Comparison of ENCODE assay signal across 19 cellular contexts in genomic region chr2:30721241-30721640, GRCh38.
DNase-seq lines count a peak whose midpoint lies in the region; ATAC-seq and TF ChIP-seq lines count a peak whose summit lies in the region.
"Had no signal": no experiment of that assay in that cellular context is flagged by ENCODE, and none has a peak within 500 bp of the region (broad histone marks: within the 10 kb centered on the region; RNA-seq: fewer than 3 reads in every experiment).

No MANE protein-coding gene starts in this region.

- no peak overlapping the region for H3K4me3 Mint-ChIP-seq in H9

- H2BK120ac ChIP-seq in H9 (ENCODE audit: low read depth, low read length, poor library complexity, severe bottlenecking) = no peak overlapping the region

- no peaks in the 10 kb centered on the region for H3K79me2 ChIP-seq in H9 (ENCODE audit: insufficient read depth, low read length)

- H3K4me3 ChIP-seq in colonic mucosa (no peak overlapping the region), lung (no peak overlapping the region)
- H3K4me3 ChIP-seq: SJCRH30 had no signal

- no peak overlapping the region for H2AK5ac ChIP-seq in H9 (ENCODE audit: insufficient read length, low read length)

- H3K9me3 ChIP-seq in H9 (ENCODE audit: control insufficient read depth, low read depth, low read length) (no peaks in the 10 kb centered on the region), colonic mucosa (no peaks in the 10 kb centered on the region), lung (ENCODE audit: control insufficient read depth in 2 of 2, insufficient read depth in 1 of 2, low read length in 1 of 2) (peaks cover 0 to 2% of the 10 kb centered on the region in 2 donors)

- H3K27me3 ChIP-seq in H9 (ENCODE audit: insufficient read depth, low read length) (no peaks in the 10 kb centered on the region), colonic mucosa (no peaks in the 10 kb centered on the region), lung (ENCODE audit: control insufficient read depth, insufficient read depth) (no peaks in the 10 kb centered on the region)

- H3K4me1 Mint-ChIP-seq in H9 = no peaks in the 10 kb centered on the region

- no peak overlapping the region for H3K27ac Mint-ChIP-seq in H9

- H2AFZ ChIP-seq in H9 (ENCODE audit: low read length) = no peak overlapping the region

- H3K18ac ChIP-seq in H9 (ENCODE audit: insufficient read length, low read depth, low read length) = no peak overlapping the region

- no peak overlapping the region for H3K9ac ChIP-seq in H9 (ENCODE audit: extremely low read depth, insufficient read length, low read length)
- no peak overlapping the region for H3K9ac ChIP-seq in colonic mucosa (ENCODE audit: low read depth in 2 of 2, low read length in 2 of 2)

- H2BK12ac ChIP-seq in H9 (ENCODE audit: insufficient read length, low read depth, low read length) = no peak overlapping the region

- no peak overlapping the region for H3K4me2 ChIP-seq in H9 (ENCODE audit: insufficient read depth, insufficient read length, low read length)

- no peak overlapping the region for H3T11ph ChIP-seq in H9 (ENCODE audit: low read length)

- no CpG with 5 or more reads among the region's 4 CpGs for WGBS in H9 (ENCODE audit: extremely low coverage, insufficient read length, low lambda C conversion rate)
- 86 to 87% methylated on average over 4 of the region's 4 CpGs for WGBS in lung, 2 donors

- intact Hi-C loops in colonic mucosa (cut with DNase I) = no loop called here

- H3K27me3 Mint-ChIP-seq in H9 (ENCODE audit: low read depth) = peaks cover 6% of the 10 kb centered on the region; the same call in 1 of the 2 replicates

- no peak overlapping the region for H2BK15ac ChIP-seq in H9 (ENCODE audit: low read depth, low read length)

- no peak overlapping the region for H2BK20ac ChIP-seq in H9 (ENCODE audit: low read depth, low read length, poor library complexity, severe bottlenecking)

- H4K20me1 ChIP-seq in H9 (ENCODE audit: control insufficient read depth, insufficient read depth, insufficient read length) = no peaks in the 10 kb centered on the region

- H3K27ac ChIP-seq in H9 (ENCODE audit: insufficient read length, low read depth, low read length) (no peak overlapping the region), colonic mucosa (no peak overlapping the region), lung (ENCODE audit: low read depth in 1 of 2, low read length in 1 of 2) (no peak overlapping the region)
- H3K27ac ChIP-seq: SJCRH30 had no signal

- H3K36me3 ChIP-seq in colonic mucosa (no peaks in the 10 kb centered on the region), lung (ENCODE audit: control insufficient read depth in 2 of 2, insufficient read depth in 2 of 2, low read length in 2 of 2) (no peaks in the 10 kb centered on the region)
- H3K36me3 ChIP-seq: SJCRH30 had no signal

- H2BK5ac ChIP-seq in H9 (ENCODE audit: insufficient read length, low read length) = no peak overlapping the region

- DNase-seq in H9 (peak; percentile 10), colonic mucosa (peak; percentile 5), lung (ENCODE audit: low spot score) (peak; percentile 25), ureter (ENCODE audit: low spot score) (peak; percentile 17), NCI-H345 (lab: John Stamatoyannopoulos, UW) (no peak), G401 (ENCODE audit: low spot score) (no peak)
- DNase-seq: AML-193, COR-L47, DMS153, GF-D8, KG1, NCI-H1417 treated with DMSO at 0.1 percent for 48 hours, NCI-H1930, NCI-H226, NCI-H526, PC-3, RPMI8226, SJCRH30 had no signal

- peaks cover 0 to 4% of the 10 kb centered on the region in 2 experiments; a peak in 3 of 5 replicates for H3K9me3 Mint-ChIP-seq in H9

- H3K14ac ChIP-seq in H9 (ENCODE audit: insufficient read depth, low read length) = no peak overlapping the region

- H3K56ac ChIP-seq in H9 (ENCODE audit: insufficient read length, low read depth, low read length) = no peak overlapping the region

- no peak overlapping the region for H4K8ac ChIP-seq in H9 (replicated peaks; ENCODE audit: insufficient read length, low read depth, low read length)

- H3K23me2 ChIP-seq in H9 (ENCODE audit: insufficient read length, low read depth, low read length, poor library complexity, severe bottlenecking) = no peaks in the 10 kb centered on the region

- no peaks in the 10 kb centered on the region for H3K4me1 ChIP-seq in H9 (ENCODE audit: insufficient read depth, low read length)
- no peaks in the 10 kb centered on the region for H3K4me1 ChIP-seq in colonic mucosa
- H3K4me1 ChIP-seq in lung (ENCODE audit: control insufficient read depth in 2 of 2, insufficient read depth in 2 of 2, low read length in 2 of 2) = no peaks in the 10 kb centered on the region
- H3K4me1 ChIP-seq: SJCRH30 had no signal

- no peak overlapping the region for H3K23ac ChIP-seq in H9 (ENCODE audit: insufficient read length, low read depth, low read length)

- no peaks in the 10 kb centered on the region for H3K79me1 ChIP-seq in H9 (ENCODE audit: insufficient read depth, low read depth, low read length, poor library complexity, severe bottlenecking)

- H4K5ac ChIP-seq in H9 (ENCODE audit: insufficient read length, low read depth, low read length) = no peak overlapping the region

- in situ Hi-C loops in G401 (cut with HindIII; ENCODE audit: low sequenced_read_pairs) = no loop called here

- ATAC-seq in lung (ENCODE audit: insufficient read depth, low FRiP score) = no peak
- no peak for ATAC-seq in HG02642 (IDR thresholded peaks at IDR 0.05; ENCODE audit: poor library complexity, unreplicated experiment)
- ATAC-seq: PC-3 had no signal

- TF ChIP-seq CTCF in H9 (conservative IDR thresholded peaks at IDR 0.05) = no peak
- TF ChIP-seq CTCF in colonic mucosa (IDR thresholded peaks at IDR 0.05) = no peak
- no peak for TF ChIP-seq CTCF in lung (IDR thresholded peaks at IDR 0.05; ENCODE audit: control extremely low read depth, extremely low read depth)

- no peaks in the 10 kb centered on the region for H3K36me3 Mint-ChIP-seq in H9 (ENCODE audit: insufficient read depth in 1 of 3, low read depth in 3 of 3)

- H3K4ac ChIP-seq in H9 (ENCODE audit: low read depth, low read length) = no peak overlapping the region

- H4K91ac ChIP-seq in H9 (ENCODE audit: insufficient read length, low read depth, low read length) = no peak overlapping the region

Comparison
In these comparisons a context has a peak if more than half of its experiments do, and no peak if none do; other contexts are left out.
1. DNase-seq: peak in H9 (single experiment), colonic mucosa (single experiment), lung (single experiment) and ureter (single experiment); none in NCI-H345 (single experiment) and G401 (single experiment).